Comparison of ENCODE assay signal across 33 cellular contexts in genomic region chr16:21227886-21228285, GRCh38. TPM values are rescaled to one million over a fixed set of nuclear protein-coding genes. Genes with fewer than 3 reads are reported as not detected.
"Had no signal": no experiment of that assay in that cellular context is flagged by ENCODE, and none has a peak within 500 bp of the region (broad histone marks: within the 10 kb centered on the region; RNA-seq: fewer than 3 reads in every experiment).

No MANE protein-coding gene starts in this region.

- H3K4me3 ChIP-seq: ascending aorta, coronary artery, dorsolateral prefrontal cortex, gastrocnemius medialis, pancreas, prostate gland, spleen, testis, transverse colon had no signal

- H3K36me3 Mint-ChIP-seq: activated naive CD4-positive, alpha-beta T cell treated with anti-CD3 and anti-CD28 coated beads, Interleukin-2, amount 10 ng/mL, durations not matched to agents 7 days and 5 days; activated naive CD8-positive, alpha-beta T cell treated with anti-CD3 and anti-CD28 coated beads, Interleukin-2, amount 10 ng/mL, durations not matched to agents 7 days and 5 days had no signal

- H3K4me1 Mint-ChIP-seq: nephron had no signal

- H3K4me1 ChIP-seq: ascending aorta, gastrocnemius medialis, pancreas, spleen had no signal

- H3K9me3 ChIP-seq: ascending aorta, gastrocnemius medialis, pancreas, prostate gland, spleen, testis, transverse colon had no signal

- H3K27me3 ChIP-seq: ascending aorta, pancreas, testis, transverse colon had no signal

- H3K9me3 Mint-ChIP-seq: activated naive CD4-positive, alpha-beta T cell treated with anti-CD3 and anti-CD28 coated beads, Interleukin-2, amount 10 ng/mL, durations not matched to agents 7 days and 5 days; activated naive CD8-positive, alpha-beta T cell treated with anti-CD3 and anti-CD28 coated beads, Interleukin-2, amount 10 ng/mL, durations not matched to agents 7 days and 5 days; activated T-helper 1 cell treated with anti-CD3 and anti-CD28 coated beads, Interleukin-12 subunit alpha, Interleukin-12 subunit beta, Interleukin-2, Interleukin-4 antibody, amounts not matched to agents 30 ng/mL and 10 ng/mL and 1 ng/mL, durations not matched to agents 14 hours and 24 hours and 36 hours; nephron had no signal

- H3K27ac Mint-ChIP-seq: activated naive CD4-positive, alpha-beta T cell treated with anti-CD3 and anti-CD28 coated beads, Interleukin-2, amount 10 ng/mL, durations not matched to agents 7 days and 5 days; activated naive CD8-positive, alpha-beta T cell treated with anti-CD3 and anti-CD28 coated beads, Interleukin-2, amount 10 ng/mL, durations not matched to agents 7 days and 5 days; activated T-helper 1 cell treated with anti-CD3 and anti-CD28 coated beads, Interleukin-12 subunit alpha, Interleukin-12 subunit beta, Interleukin-2, Interleukin-4 antibody, amounts not matched to agents 30 ng/mL and 10 ng/mL and 1 ng/mL, durations not matched to agents 14 hours and 24 hours and 36 hours; nephron; T-helper 17 cell had no signal

- DNase-seq: activated CD4-positive, alpha-beta T cell treated with anti-CD3 and anti-CD28 coated beads for 48 hours; activated CD4-positive, alpha-beta T cell treated with anti-CD3 and anti-CD28 coated beads, Interleukin-2, amount 50 U/mL, for 48 hours; activated CD8-positive, alpha-beta memory T cell treated with anti-CD3 and anti-CD28 coated beads, Interleukin-2, amount 50 U/mL, for 4 hours; activated effector memory CD4-positive, alpha-beta T cell treated with anti-CD3 and anti-CD28 coated beads, Interleukin-2, amount 50 U/mL, for 16 hours; activated naive CD4-positive, alpha-beta T cell treated with anti-CD3 and anti-CD28 coated beads, Interleukin-2, amount 10 ng/mL, durations not matched to agents 7 days and 5 days; activated naive CD8-positive, alpha-beta T cell treated with anti-CD3 and anti-CD28 coated beads, Interleukin-2, amount 10 ng/mL, durations not matched to agents 7 days and 5 days; activated T-cell treated with anti-CD3 and anti-CD28 coated beads, Interleukin-2, amount 50 U/mL, for 1 hour; brain microvascular endothelial cell; dorsolateral prefrontal cortex; effector memory CD4-positive, alpha-beta T cell; gastrocnemius medialis; glutamatergic neuron; islet precursor cell; left ventricle myocardium superior; pancreas; right cardiac atrium; spleen; stimulated activated naive CD4-positive, alpha-beta T cell treated with Interleukin-2 at 50 U/mL for 16 hours; T-helper 17 cell; T1000; testis; transverse colon; WERI-Rb-1 had no signal

- H3K27ac ChIP-seq: ascending aorta, brain microvascular endothelial cell, coronary artery, gastrocnemius medialis, pancreas, prostate gland, spleen, testis, transverse colon, WERI-Rb-1 had no signal

- H3K4me3 Mint-ChIP-seq: activated naive CD4-positive, alpha-beta T cell treated with anti-CD3 and anti-CD28 coated beads, Interleukin-2, amount 10 ng/mL, durations not matched to agents 7 days and 5 days; activated naive CD8-positive, alpha-beta T cell treated with anti-CD3 and anti-CD28 coated beads, Interleukin-2, amount 10 ng/mL, durations not matched to agents 7 days and 5 days; activated T-helper 1 cell treated with anti-CD3 and anti-CD28 coated beads, Interleukin-12 subunit alpha, Interleukin-12 subunit beta, Interleukin-2, Interleukin-4 antibody, amounts not matched to agents 30 ng/mL and 10 ng/mL and 1 ng/mL, durations not matched to agents 14 hours and 24 hours and 36 hours; nephron; T-helper 17 cell had no signal

- H3K36me3 ChIP-seq: ascending aorta, brain microvascular endothelial cell, gastrocnemius medialis, pancreas, prostate gland, spleen, transverse colon, WERI-Rb-1 had no signal

RNA-seq across cellular contexts. Expression of gene ANKS4B, which starts 5.6 kb away (rescaled TPM):
- total RNA-seq: activated CD8-positive, alpha-beta memory T cell treated with anti-CD3 and anti-CD28 coated beads for 36 hours; activated naive CD8-positive, alpha-beta T cell treated with anti-CD3 and anti-CD28 coated beads, Interleukin-2, amount 10 ng/mL, durations not matched to agents 7 days and 5 days; activated T-helper 1 cell treated with anti-CD3 and anti-CD28 coated beads, Interleukin-12 subunit alpha, Interleukin-12 subunit beta, Interleukin-2, Interleukin-4 antibody, amounts not matched to agents 30 ng/mL and 10 ng/mL and 1 ng/mL, durations not matched to agents 14 hours and 24 hours and 36 hours; ascending aorta; cardiac septum; epithelial cell of proximal tubule; left ventricle myocardium superior; lung microvascular endothelial cell; prostate gland; right cardiac atrium; spleen; T-helper 17 cell had no signal

RNA-seq across cellular contexts. Expression of gene ZP2, which starts 16.5 kb away (rescaled TPM):
- total RNA-seq: activated CD8-positive, alpha-beta memory T cell treated with anti-CD3 and anti-CD28 coated beads for 36 hours; activated naive CD8-positive, alpha-beta T cell treated with anti-CD3 and anti-CD28 coated beads, Interleukin-2, amount 10 ng/mL, durations not matched to agents 7 days and 5 days; activated T-helper 1 cell treated with anti-CD3 and anti-CD28 coated beads, Interleukin-12 subunit alpha, Interleukin-12 subunit beta, Interleukin-2, Interleukin-4 antibody, amounts not matched to agents 30 ng/mL and 10 ng/mL and 1 ng/mL, durations not matched to agents 14 hours and 24 hours and 36 hours; ascending aorta; cardiac septum; epithelial cell of proximal tubule; gastrocnemius medialis; left ventricle myocardium superior; mesenteric fat pad; pancreas; prostate gland; right cardiac atrium; spleen; T-helper 17 cell had no signal

RNA-seq across cellular contexts. Expression of gene CRYM, which starts 50.2 kb away (rescaled TPM):
- total RNA-seq: activated CD8-positive, alpha-beta memory T cell treated with anti-CD3 and anti-CD28 coated beads for 36 hours; activated naive CD8-positive, alpha-beta T cell treated with anti-CD3 and anti-CD28 coated beads, Interleukin-2, amount 10 ng/mL, durations not matched to agents 7 days and 5 days; activated T-helper 1 cell treated with anti-CD3 and anti-CD28 coated beads, Interleukin-12 subunit alpha, Interleukin-12 subunit beta, Interleukin-2, Interleukin-4 antibody, amounts not matched to agents 30 ng/mL and 10 ng/mL and 1 ng/mL, durations not matched to agents 14 hours and 24 hours and 36 hours; ascending aorta; gastrocnemius medialis; lung microvascular endothelial cell; mesenteric fat pad had no signal
